ENCODE assay signal across 33 cellular contexts in the genomic region with DNA sequence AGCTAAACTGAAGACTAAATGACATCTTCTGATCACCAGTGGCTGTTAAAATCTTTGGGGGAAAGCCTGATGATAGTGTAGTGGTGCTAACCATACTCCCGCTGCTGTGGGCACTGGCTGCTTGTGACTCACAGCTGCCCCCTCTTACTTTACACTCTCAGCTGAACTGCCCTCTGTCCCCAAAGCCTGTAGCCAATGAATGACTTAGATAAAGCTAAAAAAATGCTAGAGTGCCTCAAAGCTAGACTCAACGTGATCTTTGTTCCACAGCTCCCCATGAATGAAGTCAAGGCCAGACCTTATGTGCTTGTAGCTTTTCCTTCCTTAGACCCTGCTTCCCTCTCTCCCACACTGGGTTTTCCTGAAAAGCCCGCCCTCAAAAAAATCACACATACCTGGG.
"Had no signal": no experiment of that assay in that cellular context is flagged by ENCODE, and none has a peak within 500 bp of the region (broad histone marks: within the 10 kb centered on the region; RNA-seq: fewer than 3 reads in every experiment).

No MANE protein-coding gene starts in this region.

- H3K27me3 ChIP-seq: brain microvascular endothelial cell, esophagus squamous epithelium, gastroesophageal sphincter, heart right ventricle had no signal

- H3K27me3 Mint-ChIP-seq: activated B cell treated with CpG ODN at 0.5 μM for 24 hours; activated T-helper 17 cell treated with anti-CD3 and anti-CD28 coated beads, Interleukin-2, amount 50 U/mL, for 72 hours; central memory CD8-positive, alpha-beta T cell; dendritic cell treated with granulocyte-macrophage colony-stimulating factor and Interleukin-4, amounts not matched to agents 40 ng/mL and 50 ng/mL, for 4 days; T-helper 17 cell had no signal

- ATAC-seq: activated CD4-positive, CD25-positive, alpha-beta regulatory T cell treated with anti-CD3 and anti-CD28 coated beads, Interleukin-2, amount 50 U/mL, for 24 hours; activated naive CD4-positive, alpha-beta T cell treated with anti-CD3 and anti-CD28 coated beads, Interleukin-2, amount 50 U/mL, for 72 hours; activated T-cell treated with anti-CD3 and anti-CD28 coated beads, Interleukin-2, amount 50 U/mL, for 4 hours; activated T-helper 17 cell treated with anti-CD3 and anti-CD28 coated beads, Interleukin-2, amount 50 U/mL, for 72 hours; gastroesophageal sphincter; heart right ventricle; T-helper 17 cell had no signal

- H3K4me3 Mint-ChIP-seq: activated B cell treated with CpG ODN at 0.5 μM for 24 hours; activated T-cell treated with anti-CD3 and anti-CD28 coated beads, Interleukin-2, amount 50 U/mL, for 4 hours; activated T-helper 17 cell treated with anti-CD3 and anti-CD28 coated beads, Interleukin-2, amount 50 U/mL, for 72 hours; central memory CD8-positive, alpha-beta T cell; dendritic cell treated with granulocyte-macrophage colony-stimulating factor and Interleukin-4, amounts not matched to agents 40 ng/mL and 50 ng/mL, for 4 days; T-helper 17 cell; T-helper 2 cell treated with Interferon-gamma antibody and Interleukin-4, amounts not matched to agents 5 μg/mL and 100 μg/mL, for 36 hours had no signal

- H3K27ac Mint-ChIP-seq: activated B cell treated with CpG ODN at 0.5 μM for 24 hours; activated naive CD4-positive, alpha-beta T cell treated with anti-CD3 and anti-CD28 coated beads, Interleukin-2, amount 50 U/mL, for 72 hours; activated T-helper 17 cell treated with anti-CD3 and anti-CD28 coated beads, Interleukin-2, amount 50 U/mL, for 72 hours; dendritic cell treated with granulocyte-macrophage colony-stimulating factor and Interleukin-4, amounts not matched to agents 40 ng/mL and 50 ng/mL, for 4 days; T-helper 17 cell; T-helper 2 cell treated with Interferon-gamma antibody and Interleukin-4, amounts not matched to agents 5 μg/mL and 100 μg/mL, for 36 hours had no signal

- H3K9me3 Mint-ChIP-seq: activated B cell treated with CpG ODN at 0.5 μM for 24 hours; activated naive CD4-positive, alpha-beta T cell treated with anti-CD3 and anti-CD28 coated beads, Interleukin-2, amount 50 U/mL, for 72 hours; activated T-cell treated with anti-CD3 and anti-CD28 coated beads, Interleukin-2, amount 50 U/mL, for 4 hours; activated T-helper 17 cell treated with anti-CD3 and anti-CD28 coated beads, Interleukin-2, amount 50 U/mL, for 72 hours; central memory CD8-positive, alpha-beta T cell; dendritic cell treated with granulocyte-macrophage colony-stimulating factor and Interleukin-4, amounts not matched to agents 40 ng/mL and 50 ng/mL, for 4 days; T-helper 2 cell treated with Interferon-gamma antibody and Interleukin-4, amounts not matched to agents 5 μg/mL and 100 μg/mL, for 36 hours had no signal

- DNase-seq: activated B cell treated with CpG ODN at 0.5 μM for 24 hours; activated CD4-positive, alpha-beta T cell treated with anti-CD3 and anti-CD28 coated beads for 48 hours; activated CD4-positive, alpha-beta T cell treated with anti-CD3 and anti-CD28 coated beads, Interleukin-2, amount 50 U/mL, for 1 hour; activated CD4-positive, alpha-beta T cell treated with anti-CD3 and anti-CD28 coated beads, Interleukin-2, amount 50 U/mL, for 48 hours; activated CD8-positive, alpha-beta memory T cell treated with anti-CD3 and anti-CD28 coated beads, Interleukin-2, amount 50 U/mL, for 48 hours; activated effector memory CD4-positive, alpha-beta T cell treated with Interleukin-2 at 50 U/mL for 16 hours; activated gamma-delta T cell treated with Interleukin-2 at 50 U/mL for 16 hours; activated naive CD4-positive, alpha-beta T cell treated with Interleukin-2 at 50 U/mL for 16 hours; activated T-cell treated with anti-CD3 and anti-CD28 coated beads for 4 hours; activated T-cell treated with anti-CD3 and anti-CD28 coated beads, Interleukin-2, amount 50 U/mL, for 4 hours; amniotic stem cell; anterior cingulate cortex; brain microvascular endothelial cell; dorsolateral prefrontal cortex; effector memory CD4-positive, alpha-beta T cell; esophagus squamous epithelium; heart right ventricle; T-helper 1 cell; T-helper 17 cell; T1000; WERI-Rb-1 had no signal

- H3K4me3 ChIP-seq: coronary artery, dorsolateral prefrontal cortex, esophagus squamous epithelium, gastroesophageal sphincter, heart right ventricle had no signal

- H3K4me1 Mint-ChIP-seq: activated B cell treated with CpG ODN at 0.5 μM for 24 hours; central memory CD8-positive, alpha-beta T cell had no signal

- H3K9me3 ChIP-seq: esophagus squamous epithelium, gastroesophageal sphincter, heart right ventricle had no signal

- FAIRE-seq: astrocyte, bronchial epithelial cell, endothelial cell of umbilical vein had no signal

- H3K27ac ChIP-seq: brain microvascular endothelial cell, coronary artery, dorsolateral prefrontal cortex, epithelial cell of prostate, esophagus squamous epithelium, gastroesophageal sphincter, heart right ventricle, WERI-Rb-1 had no signal
